ENCODE assay signal across 9 cellular contexts in the genomic region with DNA sequence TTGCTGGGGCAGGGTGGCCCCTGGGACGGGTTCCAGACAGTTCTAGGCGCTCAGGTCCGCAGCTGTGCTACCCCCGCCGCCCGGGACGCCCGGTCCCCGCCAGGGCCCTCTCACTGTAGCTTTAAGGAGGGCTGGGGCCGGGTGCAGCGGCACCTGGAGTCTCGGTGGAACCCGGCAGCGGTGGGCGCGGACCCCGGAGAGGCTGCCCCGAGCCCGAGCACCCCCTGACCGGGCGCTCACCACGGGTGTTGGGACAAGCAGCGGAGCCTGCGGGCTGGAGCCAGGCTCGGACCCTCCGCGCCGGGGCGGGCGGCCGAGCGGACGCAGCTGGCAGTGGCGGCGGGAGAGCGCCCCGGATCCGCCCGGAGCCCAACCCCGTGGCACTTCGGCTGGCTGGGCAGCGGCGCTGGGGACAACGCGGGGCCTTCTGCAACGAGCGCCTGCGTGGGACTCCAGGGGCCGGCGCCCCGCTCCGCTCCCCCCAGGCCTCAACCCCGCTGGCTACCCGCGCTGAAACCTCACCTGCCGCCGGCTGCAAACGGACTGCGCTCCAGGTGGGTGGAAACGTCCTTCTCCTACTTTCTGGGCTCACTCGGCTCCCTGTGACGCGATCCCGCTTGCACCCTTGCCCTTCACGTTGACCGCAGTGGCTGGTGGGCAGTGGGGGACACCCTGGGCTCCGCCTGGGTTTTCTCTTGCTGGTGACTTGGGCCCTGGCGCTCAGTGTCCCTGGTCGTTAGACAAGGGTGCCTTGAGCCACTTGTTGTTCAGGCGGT.
DNase-seq lines count a peak whose midpoint lies in the region; ATAC-seq and TF ChIP-seq lines count a peak whose summit lies in the region.
"Had no signal": no experiment of that assay in that cellular context is flagged by ENCODE, and none has a peak within 500 bp of the region (broad histone marks: within the 10 kb centered on the region; RNA-seq: fewer than 3 reads in every experiment).

No MANE protein-coding gene starts in this region.

- no peaks in the 10 kb centered on the region for H3K36me3 ChIP-seq in mucosa of descending colon (ENCODE audit: low read depth)

- H3K4me3 Mint-ChIP-seq in type B pancreatic cell: peak overlapping the region; percentile 85
- H3K4me3 Mint-ChIP-seq in stimulated activated memory B cell treated with anti-CD40 and anti-IgM and Interleukin-4, amounts not matched to agents 10 μg/mL and 1 μg/mL and 100 μg/mL, for 72 hours: no peak overlapping the region

- intact Hi-C loops in dorsolateral prefrontal cortex (cut with DNase I) (no loop called here), mucosa of descending colon (cut with DNase I, micrococcal nuclease) (no loop called here)

- peak; percentile 66 for ATAC-seq in mucosa of descending colon
- no peak for ATAC-seq in stimulated activated memory B cell treated with anti-CD40 and anti-IgM and Interleukin-4, amounts not matched to agents 10 μg/mL and 1 μg/mL and 100 μg/mL, for 72 hours

- no peaks in the 10 kb centered on the region for H3K36me3 Mint-ChIP-seq in type B pancreatic cell
- H3K36me3 Mint-ChIP-seq in stimulated activated memory B cell treated with anti-CD40 and anti-IgM and Interleukin-4, amounts not matched to agents 10 μg/mL and 1 μg/mL and 100 μg/mL, for 72 hours: peaks cover 6% of the 10 kb centered on the region

- no peak overlapping the region for H3K27ac Mint-ChIP-seq in type B pancreatic cell
- no peak overlapping the region for H3K27ac Mint-ChIP-seq in stimulated activated memory B cell treated with anti-CD40 and anti-IgM and Interleukin-4, amounts not matched to agents 10 μg/mL and 1 μg/mL and 100 μg/mL, for 72 hours

- no peaks in the 10 kb centered on the region for H3K9me3 Mint-ChIP-seq in type B pancreatic cell
- peaks cover 13% of the 10 kb centered on the region for H3K9me3 Mint-ChIP-seq in stimulated activated memory B cell treated with anti-CD40 and anti-IgM and Interleukin-4, amounts not matched to agents 10 μg/mL and 1 μg/mL and 100 μg/mL, for 72 hours

- peaks cover 0 to 36% (median 18%) of the 10 kb centered on the region in 45 donors for H3K27me3 ChIP-seq in dorsolateral prefrontal cortex

- H3K27ac ChIP-seq in dorsolateral prefrontal cortex: peak overlapping the region in 2 of 59 donors; percentile 18 to 71

- H3K4me1 Mint-ChIP-seq in type B pancreatic cell (ENCODE audit: unreplicated experiment): no peaks in the 10 kb centered on the region
- H3K4me1 Mint-ChIP-seq in stimulated activated memory B cell treated with anti-CD40 and anti-IgM and Interleukin-4, amounts not matched to agents 10 μg/mL and 1 μg/mL and 100 μg/mL, for 72 hours: peaks cover 4% of the 10 kb centered on the region

- peak; percentile 67 for DNase-seq in activated effector memory CD4-positive, alpha-beta T cell treated with anti-CD3 and anti-CD28 coated beads, Interleukin-2, amount 50 U/mL, for 16 hours
- no peak for DNase-seq in activated effector memory CD4-positive, alpha-beta T cell treated with Interleukin-2 at 50 U/mL for 16 hours
- DNase-seq in dorsolateral prefrontal cortex (peak in 1 of 10 donors; percentile 48), mucosa of descending colon (peak in 2 of 3 donors; percentile 39 to 71), type B pancreatic cell (ENCODE audit: extremely low spot score, unreplicated experiment) (no peak), epidermal melanocyte (ENCODE audit: insufficient read length, low spot score) (no peak), NCI-H524 treated with DMSO at 0.1 percent for 48 hours (lab: John Stamatoyannopoulos, UW) (no peak)
- DNase-seq: cerebellar nuclear complex had no signal

- no peaks in the 10 kb centered on the region for H3K9me3 ChIP-seq in mucosa of descending colon

- peaks cover 3% of the 10 kb centered on the region for H3K27me3 Mint-ChIP-seq in type B pancreatic cell
- H3K27me3 Mint-ChIP-seq in stimulated activated memory B cell treated with anti-CD40 and anti-IgM and Interleukin-4, amounts not matched to agents 10 μg/mL and 1 μg/mL and 100 μg/mL, for 72 hours: peaks cover 27% of the 10 kb centered on the region

- peaks cover 12% of the 10 kb centered on the region for H3K4me1 ChIP-seq in mucosa of descending colon (ENCODE audit: low read depth)

- H3K4me3 ChIP-seq in dorsolateral prefrontal cortex (peak overlapping the region; percentile 18 to 78 (median 60)), mucosa of descending colon (peak overlapping the region; percentile 83)

- TF ChIP-seq CTCF in dorsolateral prefrontal cortex (IDR thresholded peaks at IDR 0.05 in 54 of 56, conservative IDR thresholded peaks at IDR 0.05 in 2 of 56; ENCODE audit: low read depth in 1 of 56, partially characterized antibody in 56 of 56) (no peak), mucosa of descending colon (IDR thresholded peaks at IDR 0.05) (no peak), type B pancreatic cell (conservative IDR thresholded peaks at IDR 0.05) (no peak)

Comparison
In these comparisons a context has a peak if more than half of its experiments do, and no peak if none do; other contexts are left out.
1. DNase-seq: peak in activated effector memory CD4-positive, alpha-beta T cell treated with anti-CD3 and anti-CD28 coated beads, Interleukin-2, amount 50 U/mL, for 16 hours (single experiment) and mucosa of descending colon (2 of 3); none in activated effector memory CD4-positive, alpha-beta T cell treated with Interleukin-2 at 50 U/mL for 16 hours (single experiment), type B pancreatic cell (single experiment), epidermal melanocyte (single experiment) and NCI-H524 treated with DMSO at 0.1 percent for 48 hours (single experiment).